10 cellular contexts compared by ENCODE assay signal in genomic region chr15:77032052-77032646, GRCh38. TPM values are rescaled to one million over a fixed set of nuclear protein-coding genes. Genes with fewer than 3 reads are reported as not detected.
DNase-seq lines count a peak whose midpoint lies in the region; ATAC-seq and TF ChIP-seq lines count a peak whose summit lies in the region.
"Had no signal": no experiment of that assay in that cellular context is flagged by ENCODE, and none has a peak within 500 bp of the region (broad histone marks: within the 10 kb centered on the region; RNA-seq: fewer than 3 reads in every experiment).

No MANE protein-coding gene starts in this region.

- TF ChIP-seq CTCF in mucosa of descending colon (IDR thresholded peaks at IDR 0.05) (no peak), testis (IDR thresholded peaks at IDR 0.05) (no peak), HFFc6 (IDR thresholded peaks at IDR 0.05) (no peak), GM13976 (IDR thresholded peaks at IDR 0.05; ENCODE audit: borderline replicate concordance, control extremely low read depth, extremely low read depth, insufficient read depth, missing control alignments) (no peak)

- in situ Hi-C loops in GM13976 (cut with MboI; ENCODE audit: low sequenced_read_pairs, unreplicated experiment) = no loop called here

- peak overlapping the region; percentile 82 for H3K27ac Mint-ChIP-seq in activated naive CD8-positive, alpha-beta T cell
- H3K27ac Mint-ChIP-seq in activated naive CD8-positive, alpha-beta T cell treated with anti-CD3 and anti-CD28 coated beads for 36 hours = no peak overlapping the region
- H3K27ac Mint-ChIP-seq in activated naive CD4-positive, alpha-beta T cell treated with anti-CD3 and anti-CD28 coated beads, Interleukin-2, amount 50 U/mL, for 24 hours = peak overlapping the region; percentile 81
- no peak overlapping the region for H3K27ac Mint-ChIP-seq in HFFc6

- ATAC-seq in mucosa of descending colon = no peak

- TF ChIP-seq POLR2A in testis (IDR thresholded peaks at IDR 0.05) = no peak

- H3K4me3 Mint-ChIP-seq in activated naive CD8-positive, alpha-beta T cell = no peak overlapping the region
- no peak overlapping the region for H3K4me3 Mint-ChIP-seq in activated naive CD8-positive, alpha-beta T cell treated with anti-CD3 and anti-CD28 coated beads for 36 hours
- H3K4me3 Mint-ChIP-seq in activated naive CD4-positive, alpha-beta T cell treated with anti-CD3 and anti-CD28 coated beads, Interleukin-2, amount 50 U/mL, for 24 hours = no peak overlapping the region
- H3K4me3 Mint-ChIP-seq in HFFc6 = no peak overlapping the region

- no peak overlapping the region for H3K27ac ChIP-seq in testis

- no peaks in the 10 kb centered on the region for H3K36me3 Mint-ChIP-seq in activated naive CD8-positive, alpha-beta T cell
- peaks cover 24% of the 10 kb centered on the region for H3K36me3 Mint-ChIP-seq in activated naive CD8-positive, alpha-beta T cell treated with anti-CD3 and anti-CD28 coated beads for 36 hours
- H3K36me3 Mint-ChIP-seq in activated naive CD4-positive, alpha-beta T cell treated with anti-CD3 and anti-CD28 coated beads, Interleukin-2, amount 50 U/mL, for 24 hours = peaks cover 4% of the 10 kb centered on the region
- no peaks in the 10 kb centered on the region for H3K36me3 Mint-ChIP-seq in HFFc6 (ENCODE audit: low read depth)

- H3K27me3 ChIP-seq in testis = no peaks in the 10 kb centered on the region

- intact Hi-C loops in mucosa of descending colon (cut with DNase I, micrococcal nuclease) = no loop called here
- intact Hi-C loops in testis (cut with DNase I; ENCODE audit: low total_unique reads) = no loop called here

- 80 to 88% methylated on average over 4 to 22 of the region's 22 CpGs for WGBS in testis, 2 donors

- H3K9me3 ChIP-seq in mucosa of descending colon = no peaks in the 10 kb centered on the region
- no peaks in the 10 kb centered on the region for H3K9me3 ChIP-seq in testis

- no peaks in the 10 kb centered on the region for H3K9me3 Mint-ChIP-seq in activated naive CD8-positive, alpha-beta T cell (ENCODE audit: low read depth)
- H3K9me3 Mint-ChIP-seq in activated naive CD8-positive, alpha-beta T cell treated with anti-CD3 and anti-CD28 coated beads for 36 hours = peaks cover under 1% of the 10 kb centered on the region
- H3K9me3 Mint-ChIP-seq in activated naive CD4-positive, alpha-beta T cell treated with anti-CD3 and anti-CD28 coated beads, Interleukin-2, amount 50 U/mL, for 24 hours = no peaks in the 10 kb centered on the region
- peaks cover 7% of the 10 kb centered on the region; the same call in 1 of the 2 replicates for H3K9me3 Mint-ChIP-seq in HFFc6

- no peaks in the 10 kb centered on the region for H3K27me3 Mint-ChIP-seq in activated naive CD8-positive, alpha-beta T cell
- no peaks in the 10 kb centered on the region for H3K27me3 Mint-ChIP-seq in activated naive CD8-positive, alpha-beta T cell treated with anti-CD3 and anti-CD28 coated beads for 36 hours
- H3K27me3 Mint-ChIP-seq in activated naive CD4-positive, alpha-beta T cell treated with anti-CD3 and anti-CD28 coated beads, Interleukin-2, amount 50 U/mL, for 24 hours = no peaks in the 10 kb centered on the region
- H3K27me3 Mint-ChIP-seq in HFFc6 (ENCODE audit: insufficient read depth) = peaks cover 15% of the 10 kb centered on the region
- H3K27me3 Mint-ChIP-seq: naive B cell had no signal

- H3K4me1 ChIP-seq in mucosa of descending colon (ENCODE audit: low read depth) (peaks cover 21% of the 10 kb centered on the region), testis (peaks cover 13% of the 10 kb centered on the region)

- peaks cover 6% of the 10 kb centered on the region for H3K4me1 Mint-ChIP-seq in activated naive CD8-positive, alpha-beta T cell (ENCODE audit: low read depth)
- H3K4me1 Mint-ChIP-seq in activated naive CD8-positive, alpha-beta T cell treated with anti-CD3 and anti-CD28 coated beads for 36 hours = peaks cover 9% of the 10 kb centered on the region
- no peaks in the 10 kb centered on the region for H3K4me1 Mint-ChIP-seq in activated naive CD4-positive, alpha-beta T cell treated with anti-CD3 and anti-CD28 coated beads, Interleukin-2, amount 50 U/mL, for 24 hours
- H3K4me1 Mint-ChIP-seq in HFFc6 (ENCODE audit: low read depth) = no peaks in the 10 kb centered on the region

- no peak overlapping the region for H3K4me3 ChIP-seq in mucosa of descending colon
- H3K4me3 ChIP-seq in testis = no peak overlapping the region

- no peak for DNase-seq in activated naive CD8-positive, alpha-beta T cell treated with anti-CD3 and anti-CD28 coated beads for 36 hours
- peak in 2 of 3 donors; percentile 38 to 57 for DNase-seq in mucosa of descending colon
- DNase-seq in testis = peak; percentile 11
- DNase-seq in epidermal melanocyte (ENCODE audit: insufficient read length, low spot score) = no peak
- DNase-seq in HFFc6 = no peak
- DNase-seq in GM13976 (ENCODE audit: low spot score) = no peak
- DNase-seq: activated gamma-delta T cell had no signal

- H3K36me3 ChIP-seq in mucosa of descending colon (ENCODE audit: low read depth) (no peaks in the 10 kb centered on the region), testis (ENCODE audit: low read depth, missing control alignments) (no peaks in the 10 kb centered on the region)

RNA-seq across cellular contexts. Expression of gene PSTPIP1, which starts 37.2 kb away (rescaled TPM):
- 10 to 100 TPM; 93.4 to 94.5 TPM for total RNA-seq in activated naive CD8-positive, alpha-beta T cell treated with anti-CD3 and anti-CD28 coated beads for 36 hours
- total RNA-seq in mucosa of descending colon (1 to 10 TPM; 4.4 to 8.2 (median 6.3) TPM), testis (1 to 10 TPM; 5.0 to 8.6 TPM)
- polyA plus RNA-seq in testis (ENCODE audit: insufficient read depth, low read depth, low replicate concordance) = 7.9 TPM
- total RNA-seq in HFFc6 (2021; fragmentation: NEBNext Ultra II Directional; extraction: Animal tissue kit (Norgen Biotek cat#: 25700)) = under 1 TPM in 2 of 6 experiments, not detected in 4; 0.16 to 0.38 TPM

RNA-seq across cellular contexts. Expression of gene TSPAN3, which starts 38.8 kb away (rescaled TPM):
- 10 to 100 TPM; 40.6 to 43.1 TPM for total RNA-seq in activated naive CD8-positive, alpha-beta T cell treated with anti-CD3 and anti-CD28 coated beads for 36 hours
- total RNA-seq in mucosa of descending colon (100 to 1,000 TPM; 419 to 945 (median 666) TPM), testis (100 to 1,000 TPM; 223 to 226 TPM)
- polyA plus RNA-seq in testis (ENCODE audit: insufficient read depth, low read depth, low replicate concordance) = 197 TPM
- total RNA-seq in HFFc6 (2021; fragmentation: NEBNext Ultra II Directional; extraction: Animal tissue kit (Norgen Biotek cat#: 25700)) = 100 to 1,000 TPM; 153 to 222 (median 183) TPM

Comparison
In these comparisons a context has a peak if more than half of its experiments do, and no peak if none do; other contexts are left out.
1. H3K27ac Mint-ChIP-seq: peak in activated naive CD8-positive, alpha-beta T cell (single experiment) and activated naive CD4-positive, alpha-beta T cell treated with anti-CD3 and anti-CD28 coated beads, Interleukin-2, amount 50 U/mL, for 24 hours (single experiment); none in activated naive CD8-positive, alpha-beta T cell treated with anti-CD3 and anti-CD28 coated beads for 36 hours (single experiment) and HFFc6 (single experiment).
2. DNase-seq: peak in mucosa of descending colon (2 of 3) and testis (single experiment); none in activated naive CD8-positive, alpha-beta T cell treated with anti-CD3 and anti-CD28 coated beads for 36 hours (single experiment), epidermal melanocyte (single experiment), HFFc6 (single experiment) and GM13976 (single experiment).
3. RNA of gene PSTPIP1, which starts 37.2 kb away (total RNA-seq): 93.4 to 94.5 TPM in activated naive CD8-positive, alpha-beta T cell treated with anti-CD3 and anti-CD28 coated beads for 36 hours; 5.0 to 8.6 TPM in testis, 4.4 to 8.2 TPM in mucosa of descending colon and 0.16 to 0.38 TPM in HFFc6; every median in the first group is over 4 times any median in the second.